ENCODE assay signal across 1 cellular context in genomic region chr7:44218418-44219201, GRCh38.
TF ChIP-seq lines count a peak whose summit lies in the region.

No MANE protein-coding gene starts in this region.

TF ChIP-seq in K562, 482 proteins besides CTCF, POLR2A, EP300 and RAD21 (continues in another document):
- TF ChIP-seq ESRRA (IDR thresholded peaks at IDR 0.05; ENCODE audit: borderline replicate concordance, low read depth): no peak
- no peak for TF ChIP-seq CREB3L1 (IDR thresholded peaks at IDR 0.05; ENCODE audit: borderline replicate concordance, low read depth)
- TF ChIP-seq ATF1 (CRISPR knock-in tag; IDR thresholded peaks at IDR 0.05): no peak
- TF ChIP-seq ATF1 (tag; IDR thresholded peaks at IDR 0.05): no peak
- TF ChIP-seq MLX (CRISPR knock-in tag; conservative IDR thresholded peaks at IDR 0.05): no peak
- TF ChIP-seq HLTF (IDR thresholded peaks at IDR 0.05): no peak
- no peak for TF ChIP-seq NCOR1 (IDR thresholded peaks at IDR 0.05)
- no peak for TF ChIP-seq HDAC6 (IDR thresholded peaks at IDR 0.05; ENCODE audit: low read depth, low read length)
- TF ChIP-seq SAFB (IDR thresholded peaks at IDR 0.05; ENCODE audit: borderline replicate concordance, low read depth, low read length): no peak
- TF ChIP-seq ZNF57 (CRISPR knock-in tag; IDR thresholded peaks at IDR 0.05): no peak
- no peak for TF ChIP-seq CBX2 (IDR thresholded peaks at IDR 0.05; ENCODE audit: insufficient read depth, low read length, poor library complexity, severe bottlenecking)
- TF ChIP-seq ZNF644 (tag; IDR thresholded peaks at IDR 0.05; ENCODE audit: low read depth): no peak
- TF ChIP-seq XRCC4 (IDR thresholded peaks at IDR 0.05; ENCODE audit: extremely low read depth, insufficient read depth, insufficient read length): no peak
- 0 out of 2 replicates have a peak, but pooled peaks have one; percentile 20 for TF ChIP-seq ZBTB33 (CRISPR knock-in tag; IDR thresholded peaks at IDR 0.05)
- TF ChIP-seq SETDB1 (IDR thresholded peaks at IDR 0.05; ENCODE audit: low read length): no peak
- peak; percentile 87 for TF ChIP-seq CTCFL (IDR thresholded peaks at IDR 0.05; ENCODE audit: borderline replicate concordance, insufficient read depth, low read depth, low read length, poor library complexity, severe bottlenecking)
- peak; percentile 38; the same call in 1 of the 2 replicates for TF ChIP-seq RBFOX2 (IDR thresholded peaks at IDR 0.05; ENCODE audit: low read depth, low read length)
- TF ChIP-seq PHF21A (IDR thresholded peaks at IDR 0.05; ENCODE audit: borderline replicate concordance, low read depth): no peak
- TF ChIP-seq ZBTB7A (IDR thresholded peaks at IDR 0.05; ENCODE audit: borderline replicate concordance, control insufficient read depth, low read depth, low read length): peak; percentile 71; the same call in 1 of the 2 replicates
- no peak for TF ChIP-seq MLLT1 (IDR thresholded peaks at IDR 0.05)
- TF ChIP-seq SP2 (IDR thresholded peaks at IDR 0.05; ENCODE audit: extremely low read depth, low read depth, low read length, poor library complexity, severe bottlenecking): no peak
- no peak for TF ChIP-seq ZNF23 (CRISPR knock-in tag; IDR thresholded peaks at IDR 0.05)
- no peak for TF ChIP-seq ZSCAN32 (CRISPR knock-in tag; IDR thresholded peaks at IDR 0.05)
- TF ChIP-seq NFRKB (IDR thresholded peaks at IDR 0.05; ENCODE audit: low read depth): no peak
- no peak for TF ChIP-seq ZNF445 (CRISPR knock-in tag; IDR thresholded peaks at IDR 0.05; ENCODE audit: low read depth)
- no peak for TF ChIP-seq SRSF3 (IDR thresholded peaks at IDR 0.05; ENCODE audit: insufficient read depth, low read length)
- no peak for TF ChIP-seq E2F6 (IDR thresholded peaks at IDR 0.05; ENCODE audit: borderline replicate concordance in 1 of 2, extremely low read depth in 1 of 2, insufficient read depth in 1 of 2, insufficient read length in 1 of 2, low read depth in 1 of 2, low read length in 1 of 2, poor library complexity in 1 of 2, severe bottlenecking in 1 of 2)
- no peak for TF ChIP-seq CREB3 (tag; conservative IDR thresholded peaks at IDR 0.05; ENCODE audit: low read depth)
- TF ChIP-seq BCL6 (CRISPR knock-in tag; IDR thresholded peaks at IDR 0.05): no peak
- no peak for TF ChIP-seq ZNF232 (CRISPR knock-in tag; IDR thresholded peaks at IDR 0.05)
- TF ChIP-seq JUN (IDR thresholded peaks at IDR 0.05; ENCODE audit: borderline replicate concordance, low read depth, low read length): no peak
- no peak for TF ChIP-seq JUN (CRISPR knock-in tag; IDR thresholded peaks at IDR 0.05; ENCODE audit: borderline replicate concordance)
- peak; percentile 17; the same call in 1 of the 2 replicates for TF ChIP-seq ETV1 (tag; conservative IDR thresholded peaks at IDR 0.05; ENCODE audit: low read depth)
- peak; percentile 31; the same call in 1 of the 2 replicates for TF ChIP-seq CTBP1 (IDR thresholded peaks at IDR 0.05; ENCODE audit: borderline replicate concordance)
- TF ChIP-seq HDAC1 (IDR thresholded peaks at IDR 0.05): no peak
- TF ChIP-seq TOE1 (IDR thresholded peaks at IDR 0.05; ENCODE audit: borderline replicate concordance): no peak
- TF ChIP-seq TOE1 (CRISPR knock-in tag; IDR thresholded peaks at IDR 0.05; ENCODE audit: borderline replicate concordance, low read depth): no peak
- TF ChIP-seq MXD1 (CRISPR knock-in tag; IDR thresholded peaks at IDR 0.05; ENCODE audit: borderline replicate concordance, poor library complexity, severe bottlenecking): no peak
- TF ChIP-seq TEAD2 (tag; IDR thresholded peaks at IDR 0.05): no peak
- TF ChIP-seq HCFC1 (IDR thresholded peaks at IDR 0.05; ENCODE audit: low read depth, low read length): 0 out of 2 replicates have a peak, but pooled peaks have one; percentile 13
- peak in 1 of 2 experiments; percentile 47; a peak in 1 of 4 replicates for TF ChIP-seq RCOR1 (IDR thresholded peaks at IDR 0.05; ENCODE audit: borderline replicate concordance in 1 of 2, low read depth in 2 of 2, low read length in 2 of 2)
- TF ChIP-seq HOMEZ (CRISPR knock-in tag; IDR thresholded peaks at IDR 0.05): no peak
- peak; percentile 57; the same call in 1 of the 2 replicates for TF ChIP-seq ZNF740 (CRISPR knock-in tag; IDR thresholded peaks at IDR 0.05)
- no peak for TF ChIP-seq ZNF740 (tag; IDR thresholded peaks at IDR 0.05)
- TF ChIP-seq SFPQ (IDR thresholded peaks at IDR 0.05; ENCODE audit: low read depth, low read length): no peak
- TF ChIP-seq VEZF1 (CRISPR knock-in tag; IDR thresholded peaks at IDR 0.05): peak; percentile 76
- no peak for TF ChIP-seq ESRRB (CRISPR knock-in tag; IDR thresholded peaks at IDR 0.05; ENCODE audit: borderline replicate concordance)
- TF ChIP-seq LEF1 (IDR thresholded peaks at IDR 0.05): no peak
- TF ChIP-seq MAZ (CRISPR knock-in tag; conservative IDR thresholded peaks at IDR 0.05 in 1 of 2, IDR thresholded peaks at IDR 0.05 in 1 of 2): peak in 1 of 2 experiments; percentile 71; a peak in 2 of 4 replicates
- no peak for TF ChIP-seq NCOA2 (IDR thresholded peaks at IDR 0.05; ENCODE audit: partially characterized antibody in 2 of 2)
- peak; percentile 38; the same call in 1 of the 2 replicates for TF ChIP-seq RB1 (IDR thresholded peaks at IDR 0.05; ENCODE audit: low read depth)
